In genomic region chr20:50957798-50958732, GRCh38 we compare ENCODE assay signal across 8 cellular contexts.
DNase-seq lines count a peak whose midpoint lies in the region; ATAC-seq and TF ChIP-seq lines count a peak whose summit lies in the region.

TSS of gene DPM1 (minus strand) at chr20:50958532. CDS start at chr20:50958523, 9 bp downstream.

- DNase-seq in AML-193 (lab: John Stamatoyannopoulos, UW) (peak; percentile 88 to 96), NCI-H524 (lab: John Stamatoyannopoulos, UW) (peak; percentile 70 to 90), coronary artery (ENCODE audit: low spot score) (peak; percentile 87), left kidney (ENCODE audit: low read depth, low spot score) (peak; percentile 95)
- peak; percentile 91 for DNase-seq in activated CD4-positive, alpha-beta T cell treated with anti-CD3 and anti-CD28 coated beads for 48 hours
- peak; percentile 88 to 90 for DNase-seq in stimulated activated CD4-positive, alpha-beta T cell treated with anti-CD3 and anti-CD28 coated beads, Interleukin-2, amount 100 ng/mL, for 24 hours

- TF ChIP-seq CTCF in coronary artery (IDR thresholded peaks at IDR 0.05) = no peak

- ATAC-seq in HG03378 (IDR thresholded peaks at IDR 0.05; ENCODE audit: unreplicated experiment) = peak; percentile 68

- TF ChIP-seq POLR2A in GM19099 (IDR thresholded peaks at IDR 0.05; ENCODE audit: extremely low read depth, insufficient read length, low read depth) = peak; percentile 97

- H3K27ac ChIP-seq in coronary artery = peak within 1 kb of the TSS; percentile 84 to 90

- H3K4me3 ChIP-seq in coronary artery = peak within 1 kb of the TSS; percentile 90

Comparison
In these comparisons a context has a peak if more than half of its experiments do, and no peak if none do; other contexts are left out.
1. Peak in every context shown above with its lines: DNase-seq, ATAC-seq, H3K4me3 ChIP-seq and H3K27ac ChIP-seq.